In the genomic region with DNA sequence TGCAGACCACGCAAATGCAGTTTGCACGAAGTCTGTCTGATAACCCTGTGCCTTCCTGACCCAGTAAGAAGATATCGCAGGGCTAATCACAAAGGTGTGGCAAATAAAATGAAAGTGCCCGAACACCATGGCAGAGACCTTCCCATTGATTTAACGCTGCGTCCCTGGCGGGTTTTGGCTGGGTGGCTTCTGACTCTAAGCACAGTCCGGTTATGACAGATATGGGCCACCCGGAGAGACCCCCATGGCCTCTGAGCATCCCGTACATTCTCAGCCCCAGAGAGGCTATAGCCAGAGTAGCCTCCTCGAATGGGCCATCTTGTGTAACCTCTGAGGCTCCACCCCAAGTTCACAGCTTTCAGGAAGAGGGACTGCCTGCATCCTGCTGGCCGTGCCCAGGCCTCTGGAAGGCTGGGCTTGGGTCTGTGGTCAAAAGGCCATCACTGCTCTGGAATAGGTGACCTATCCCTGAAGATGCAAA, we compare ENCODE assay signal across 20 cellular contexts. TPM values are rescaled to one million over a fixed set of nuclear protein-coding genes. Genes with fewer than 3 reads are reported as not detected.
DNase-seq lines count a peak whose midpoint lies in the region; ATAC-seq and TF ChIP-seq lines count a peak whose summit lies in the region.
"Had no signal": no experiment of that assay in that cellular context is flagged by ENCODE, and none has a peak within 500 bp of the region (broad histone marks: within the 10 kb centered on the region; RNA-seq: fewer than 3 reads in every experiment).

No MANE protein-coding gene starts in this region.

- H3K79me2 ChIP-seq in mammary epithelial cell (ENCODE audit: insufficient read depth, low read length): peaks cover 52% of the 10 kb centered on the region

- no peaks in the 10 kb centered on the region for H4K20me1 ChIP-seq in mammary epithelial cell (ENCODE audit: insufficient read depth, low read length)

- no peaks in the 10 kb centered on the region for H3K9me3 Mint-ChIP-seq in MCF 10A (ENCODE audit: unreplicated experiment)

- H3K9ac ChIP-seq in mammary epithelial cell (ENCODE audit: insufficient read depth, low read length): no peak overlapping the region

- POLR2A ChIA-PET in MCF 10A (lab: Yijun Ruan, JAX): interaction anchor here (7.2 kb wide), 1 partner anchor 92 kb away, joined by 42 read pairs; no protein-coding TSS in a partner anchor

- peaks cover 29% of the 10 kb centered on the region for H3K4me1 Mint-ChIP-seq in MCF 10A (ENCODE audit: insufficient read depth, unreplicated experiment)

- in situ Hi-C loops in mammary epithelial cell (cut with MboI; ENCODE audit: low sequenced_read_pairs in 2 of 2): loop anchor here in 1 of 2 donors (25.0 kb wide), 1 partner anchor 815 kb away; a partner anchor contains a TSS

- DNase-seq in MCF 10A (ENCODE audit: unreplicated experiment): no peak
- DNase-seq in mammary epithelial cell: no peak
- DNase-seq in ascending aorta (ENCODE audit: low spot score in 2 of 2): no peak
- DNase-seq in fibroblast of the aortic adventitia (ENCODE audit: low read depth): no peak
- no peak for DNase-seq in skeletal muscle cell (ENCODE audit: low read depth)
- no peak for DNase-seq in SIG-M5 (lab: John Stamatoyannopoulos, UW)
- DNase-seq in dedifferentiated amniotic fluid mesenchymal stem cell (ENCODE audit: extremely low spot score): no peak
- DNase-seq in left lobe of liver (ENCODE audit: low spot score): no peak
- DNase-seq: 8988T; activated gamma-delta T cell; adrenal gland; DMS 273 treated with DMSO at 0.1 percent for 48 hours; gastrocnemius medialis; GDM1; GOT3; NCI-H1105 treated with DMSO at 0.1 percent for 48 hours; NCI-H524; pancreas; stimulated activated CD4-positive, alpha-beta T cell treated with anti-CD3 and anti-CD28 coated beads, Interleukin-4, amount 100 ng/mL, for 24 hours had no signal

- H3K27ac ChIP-seq in mammary epithelial cell (ENCODE audit: insufficient read depth, low read depth, low read length): no peak overlapping the region
- H3K27ac ChIP-seq in ascending aorta: peak overlapping the region; percentile 91 to 98
- H3K27ac ChIP-seq: gastrocnemius medialis, pancreas had no signal

- H3K36me3 ChIP-seq in mammary epithelial cell (ENCODE audit: insufficient read depth, low read length) (peaks cover 4% of the 10 kb centered on the region), ascending aorta (peaks cover 0 to 12% of the 10 kb centered on the region in 2 donors)
- H3K36me3 ChIP-seq: adrenal gland, gastrocnemius medialis, pancreas had no signal

- peaks cover 64% of the 10 kb centered on the region for H3K36me3 Mint-ChIP-seq in MCF 10A (ENCODE audit: insufficient read depth, unreplicated experiment)

- CTCF ChIA-PET in MCF 10A (lab: Yijun Ruan, JAX) (interaction anchor here (1.1 to 1.5 kb wide), 3 partner anchors 92 to 1064 kb away, joined by 3 to 9 read pairs (median 4); no protein-coding TSS in a partner anchor), mammary epithelial cell (lab: Charles Lee; ENCODE audit: low non-redundant PET) (no interaction called here)

- peak overlapping the region; percentile 28 for H3K4me3 Mint-ChIP-seq in MCF 10A (ENCODE audit: unreplicated experiment)

- no peak overlapping the region for H2AFZ ChIP-seq in mammary epithelial cell (ENCODE audit: low read depth, low read length)

- H3K27me3 Mint-ChIP-seq in MCF 10A (ENCODE audit: insufficient read depth, unreplicated experiment): no peaks in the 10 kb centered on the region

- 84% methylated on average over 12 of the region's 12 CpGs for WGBS in mammary epithelial cell (ENCODE audit: low coverage, missing lambda C conversion rate)

- TF ChIP-seq CTCF in MCF 10A (IDR thresholded peaks at IDR 0.05; ENCODE audit: unreplicated experiment) (no peak), mammary epithelial cell (conservative IDR thresholded peaks at IDR 0.05 in 1 of 2, IDR thresholded peaks at IDR 0.05 in 1 of 2; ENCODE audit: extremely low read depth in 1 of 2, insufficient read depth in 1 of 2, low read depth in 1 of 2, low read length in 2 of 2) (no peak), ascending aorta (IDR thresholded peaks at IDR 0.05) (no peak), fibroblast of the aortic adventitia (IDR thresholded peaks at IDR 0.05; ENCODE audit: insufficient read depth, low read length) (no peak)

- no peak overlapping the region for H3K27ac Mint-ChIP-seq in MCF 10A (ENCODE audit: low read depth, unreplicated experiment)

- H3K27me3 ChIP-seq in mammary epithelial cell (ENCODE audit: insufficient read depth, low read length) (no peaks in the 10 kb centered on the region), ascending aorta (no peaks in the 10 kb centered on the region)

- ATAC-seq in left lobe of liver: no peak
- ATAC-seq: gastrocnemius medialis, pancreas had no signal

- no peak overlapping the region for H3K4me3 ChIP-seq in mammary epithelial cell (replicated peaks in 1 of 3; ENCODE audit: insufficient read depth in 1 of 3, low read depth in 2 of 3, low read length in 3 of 3)
- peak overlapping the region; percentile 76 to 79 for H3K4me3 ChIP-seq in ascending aorta
- H3K4me3 ChIP-seq in fibroblast of the aortic adventitia (ENCODE audit: low read depth, low read length): peak overlapping the region; percentile 35
- peak overlapping the region; percentile 87 for H3K4me3 ChIP-seq in skeletal muscle cell (ENCODE audit: low read depth, low read length)
- H3K4me3 ChIP-seq: gastrocnemius medialis, pancreas had no signal

- H3K9me3 ChIP-seq in mammary epithelial cell (replicated peaks; ENCODE audit: insufficient read depth, low read length) (no peaks in the 10 kb centered on the region), ascending aorta (no peaks in the 10 kb centered on the region)
- H3K9me3 ChIP-seq: adrenal gland, gastrocnemius medialis, pancreas had no signal

- H3K4me2 ChIP-seq in mammary epithelial cell (ENCODE audit: insufficient read depth, low read depth, low read length): no peak overlapping the region

- no TSS peak for BruUV-seq in MCF 10A (replicated peaks; lab: Mats Ljungman, UMichigan)
- BruUV-seq in mammary epithelial cell (replicated peaks; lab: Mats Ljungman, UMichigan): no TSS peak

- dilution Hi-C loops in mammary epithelial cell (cut with HindIII; ENCODE audit: low sequenced_read_pairs): loop anchor here (5.0 kb wide), 1 partner anchor 40 kb away; no protein-coding TSS in a partner anchor

- intact Hi-C loops in MCF 10A (cut with micrococcal nuclease): no loop called here
- intact Hi-C loops in mammary epithelial cell (cut with micrococcal nuclease): no loop called here
- intact Hi-C loops in ascending aorta (cut with DNase I): no loop called here

- H3K4me1 ChIP-seq in mammary epithelial cell (ENCODE audit: insufficient read depth, low read length) (peaks cover 9% of the 10 kb centered on the region), ascending aorta (peaks cover 7 to 42% of the 10 kb centered on the region in 2 donors)
- H3K4me1 ChIP-seq: adrenal gland had no signal

RNA-seq across cellular contexts. Expression of a gene that starts 5.5 kb away (rescaled TPM):
- total RNA-seq in MCF 10A (2022) (16.8 and 22.5 TPM in 2 replicates), mammary epithelial cell (10 to 100 TPM in 1 of 2 donors, 1 to 10 TPM in 1; 1.3 to 13.3 TPM), ascending aorta (57.2 TPM), fibroblast of the aortic adventitia (ENCODE audit: low replicate concordance) (5.2 TPM in 1 of 2 replicates, not detected in the other), left lobe of liver (0.13 TPM)
- 1.3 TPM for polyA plus RNA-seq in mammary epithelial cell
- 0.98 TPM for polyA minus RNA-seq in mammary epithelial cell
- total RNA-seq: T-helper 1 cell treated with Interleukin-12 subunit alpha and Interleukin-12 subunit beta and Interleukin-4 antibody, amounts not matched to agents 30 ng/mL and 1 ng/mL, for 36 hours had no signal

RNA-seq across cellular contexts. Expression of a gene that starts 6.3 kb away (rescaled TPM):
- total RNA-seq in MCF 10A (2022) (4.7 and 4.9 TPM in 2 replicates), mammary epithelial cell (1 to 10 TPM; 2.2 to 8.0 TPM), ascending aorta (35.7 TPM), fibroblast of the aortic adventitia (ENCODE audit: low replicate concordance) (0.90 and 5.8 TPM in 2 replicates), left lobe of liver (0.28 TPM)
- polyA plus RNA-seq in mammary epithelial cell: 1.2 TPM
- polyA minus RNA-seq in mammary epithelial cell: 0.47 TPM
- total RNA-seq: T-helper 1 cell treated with Interleukin-12 subunit alpha and Interleukin-12 subunit beta and Interleukin-4 antibody, amounts not matched to agents 30 ng/mL and 1 ng/mL, for 36 hours had no signal

RNA-seq across cellular contexts. Expression of a gene that starts 17.0 kb away (rescaled TPM):
- 30.7 and 39.1 TPM in 2 replicates for total RNA-seq in MCF 10A (2022)
- total RNA-seq in mammary epithelial cell: 10 to 100 TPM; 17.3 to 25.4 TPM
- 11.3 TPM for polyA plus RNA-seq in mammary epithelial cell
- 1.4 TPM for polyA minus RNA-seq in mammary epithelial cell
- total RNA-seq in ascending aorta: 44.1 TPM
- 5.7 and 15.9 TPM in 2 replicates for total RNA-seq in fibroblast of the aortic adventitia (ENCODE audit: low replicate concordance)
- total RNA-seq in left lobe of liver: 9.9 TPM

Comparison
In these comparisons a context has a peak if more than half of its experiments do, and no peak if none do; other contexts are left out.
1. H3K4me3 ChIP-seq: peak in ascending aorta (2 of 2), fibroblast of the aortic adventitia (single experiment) and skeletal muscle cell (single experiment); none in mammary epithelial cell (0 of 3).